In genomic region chr11:65919151-65920034, GRCh38 we compare ENCODE assay signal across 1 cellular context.
TF ChIP-seq lines count a peak whose summit lies in the region.

Gene DRAP1, plus strand, starts transcription at chr11:65919426. Its CDS starts 76 bp downstream, at chr11:65919502.

TF ChIP-seq in K562, 482 proteins besides CTCF, POLR2A, EP300 and RAD21 (continued from another document and continues in another):
- TF ChIP-seq ZNF655 (CRISPR knock-in tag; IDR thresholded peaks at IDR 0.05) (no peak), ZNF696 (CRISPR knock-in tag; conservative IDR thresholded peaks at IDR 0.05) (no peak), POLR2G (IDR thresholded peaks at IDR 0.05; ENCODE audit: low read depth, low read length) (peak; percentile 78), ETS2 (tag; IDR thresholded peaks at IDR 0.05; ENCODE audit: borderline replicate concordance, poor library complexity, severe bottlenecking) (peak; percentile 35), ZC3H4 (CRISPR knock-in tag; IDR thresholded peaks at IDR 0.05; ENCODE audit: borderline replicate concordance) (no peak), GTF2F1 (IDR thresholded peaks at IDR 0.05; ENCODE audit: low read depth, low read length) (no peak), E2F1 (CRISPR knock-in tag; IDR thresholded peaks at IDR 0.05) (peak; percentile 88), CREB3 (tag; conservative IDR thresholded peaks at IDR 0.05; ENCODE audit: low read depth) (no peak), CEBPB (tag; IDR thresholded peaks at IDR 0.05) (no peak), YBX1 (IDR thresholded peaks at IDR 0.05) (no peak), E2F6 (IDR thresholded peaks at IDR 0.05; ENCODE audit: borderline replicate concordance in 1 of 2, extremely low read depth in 1 of 2, insufficient read depth in 1 of 2, insufficient read length in 1 of 2, low read depth in 1 of 2, low read length in 1 of 2, poor library complexity in 1 of 2, severe bottlenecking in 1 of 2) (peak; percentile 89 to 96), ZNF41 (CRISPR knock-in tag; conservative IDR thresholded peaks at IDR 0.05) (no peak), SMARCC2 (IDR thresholded peaks at IDR 0.05; ENCODE audit: low read depth) (no peak), GABPA (tag; conservative IDR thresholded peaks at IDR 0.05; ENCODE audit: low read depth) (peak; percentile 75), FOXP4 (CRISPR knock-in tag; IDR thresholded peaks at IDR 0.05; ENCODE audit: borderline replicate concordance) (no peak), ELF2 (CRISPR knock-in tag; IDR thresholded peaks at IDR 0.05) (0 out of 2 replicates have a peak, but pooled peaks have one; percentile 47), STAT5B (CRISPR knock-in tag; IDR thresholded peaks at IDR 0.05) (no peak), TAL1 (IDR thresholded peaks at IDR 0.05) (no peak), ZBED1 (IDR thresholded peaks at IDR 0.05) (peak; percentile 68; the same call in 1 of the 2 replicates), KAT2B (IDR thresholded peaks at IDR 0.05; ENCODE audit: low read depth, low read length) (no peak), ZNF512 (tag; IDR thresholded peaks at IDR 0.05) (no peak), MTA3 (IDR thresholded peaks at IDR 0.05; ENCODE audit: borderline replicate concordance) (peak; percentile 94), XRCC3 (IDR thresholded peaks at IDR 0.05) (no peak), NCOA4 (IDR thresholded peaks at IDR 0.05; ENCODE audit: partially characterized antibody) (no peak), CBFB (CRISPR knock-in tag; IDR thresholded peaks at IDR 0.05) (no peak), STAT5A (IDR thresholded peaks at IDR 0.05; ENCODE audit: borderline replicate concordance, low read length) (peak; percentile 48; the same call in 1 of the 2 replicates), RBM14 (IDR thresholded peaks at IDR 0.05; ENCODE audit: borderline replicate concordance, insufficient read depth, low read depth, low read length) (no peak), ZBTB33 (CRISPR knock-in tag; IDR thresholded peaks at IDR 0.05) (peak; percentile 90), MCM5 (IDR thresholded peaks at IDR 0.05; ENCODE audit: low read depth) (no peak), AFF4 (CRISPR knock-in tag; IDR thresholded peaks at IDR 0.05) (peak; percentile 67; the same call in 1 of the 2 replicates), TAF15 (IDR thresholded peaks at IDR 0.05; ENCODE audit: low read depth, low read length) (no peak), ZNF717 (CRISPR knock-in tag; IDR thresholded peaks at IDR 0.05) (no peak), VEZF1 (CRISPR knock-in tag; IDR thresholded peaks at IDR 0.05) (peak; percentile 94), ZNF668 (CRISPR knock-in tag; IDR thresholded peaks at IDR 0.05) (peak; percentile 35; the same call in 1 of the 2 replicates), CLOCK (CRISPR knock-in tag; IDR thresholded peaks at IDR 0.05; ENCODE audit: borderline replicate concordance) (no peak)
